ENCODE assay signal across 24 cellular contexts in the genomic region with DNA sequence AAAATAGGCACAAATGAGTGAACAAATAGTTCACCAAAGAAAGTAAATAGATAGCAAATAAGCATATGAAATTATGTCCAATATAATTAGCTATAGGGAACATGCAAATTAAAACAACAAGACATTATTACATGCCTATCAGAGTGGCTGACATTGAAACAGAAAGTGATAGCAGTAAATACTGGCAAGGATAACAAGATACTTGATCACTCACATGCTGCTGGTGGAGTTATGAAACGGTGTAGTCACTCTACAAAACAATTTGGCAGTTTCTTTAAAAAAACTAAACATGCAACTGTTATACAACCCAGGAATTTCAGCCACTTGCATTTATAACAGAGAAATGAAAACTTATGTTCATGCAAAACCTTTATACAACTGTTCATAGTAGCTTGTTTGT.
DNase-seq lines count a peak whose midpoint lies in the region; ATAC-seq lines count a peak whose summit lies in the region.
"Had no signal": no experiment of that assay in that cellular context is flagged by ENCODE, and none has a peak within 500 bp of the region (broad histone marks: within the 10 kb centered on the region; RNA-seq: fewer than 3 reads in every experiment).

No MANE protein-coding gene starts in this region.

- H3K4me3 Mint-ChIP-seq in naive thymus-derived CD4-positive, alpha-beta T cell = no peak overlapping the region
- H3K4me3 Mint-ChIP-seq: activated CD4-positive, alpha-beta T cell treated with anti-CD3 and anti-CD28 coated beads, Interleukin-2, amount 10 ng/mL, durations not matched to agents 24 days and 14 days; HFFc6; neural progenitor cell; type B pancreatic cell had no signal

- intact Hi-C loops in naive thymus-derived CD4-positive, alpha-beta T cell (cut with micrococcal nuclease) = no loop called here

- peaks cover 0 to 2% (median 0%) of the 10 kb centered on the region in 5 donors for H3K36me3 Mint-ChIP-seq in naive thymus-derived CD4-positive, alpha-beta T cell
- H3K36me3 Mint-ChIP-seq: neural progenitor cell, type B pancreatic cell had no signal

- no peaks in the 10 kb centered on the region for H3K36me3 ChIP-seq in naive thymus-derived CD4-positive, alpha-beta T cell (ENCODE audit: control insufficient read depth in 2 of 3, insufficient read depth in 3 of 3, low read length in 3 of 3)
- H3K36me3 ChIP-seq: heart left ventricle, neural progenitor cell, spleen, stomach had no signal

- POLR2A ChIA-PET in naive thymus-derived CD4-positive, alpha-beta T cell (lab: Charles Lee) = no interaction called here

- H3K27ac ChIP-seq in naive thymus-derived CD4-positive, alpha-beta T cell (ENCODE audit: low read depth, low read length) = no peak overlapping the region
- H3K27ac ChIP-seq: body of pancreas, heart left ventricle, KMS-11, neural progenitor cell, spleen, stomach had no signal

- H3K4me3 ChIP-seq in naive thymus-derived CD4-positive, alpha-beta T cell (ENCODE audit: low read length) = no peak overlapping the region
- H3K4me3 ChIP-seq: body of pancreas, heart left ventricle, neural progenitor cell, spleen, stomach had no signal

- H3K27me3 Mint-ChIP-seq in naive thymus-derived CD4-positive, alpha-beta T cell = peaks cover 0 to 15% (median 0%) of the 10 kb centered on the region in 5 donors
- H3K27me3 Mint-ChIP-seq: type B pancreatic cell had no signal

- H3K4me1 Mint-ChIP-seq in naive thymus-derived CD4-positive, alpha-beta T cell = peaks cover 0 to 9% (median 0%) of the 10 kb centered on the region in 7 donors
- H3K4me1 Mint-ChIP-seq: neural progenitor cell had no signal

- no peak for DNase-seq in naive thymus-derived CD4-positive, alpha-beta T cell
- DNase-seq in T-helper 9 cell = no peak
- DNase-seq in retina = no peak
- no peak for DNase-seq in activated CD4-positive, alpha-beta T cell treated with anti-CD3 and anti-CD28 coated beads, Interleukin-2, amount 50 U/mL, for 48 hours
- DNase-seq: activated CD4-positive, alpha-beta T cell treated with anti-CD3 and anti-CD28 coated beads, Interleukin-2, amount 10 ng/mL, durations not matched to agents 24 days and 14 days; activated CD8-positive, alpha-beta memory T cell treated with anti-CD3 and anti-CD28 coated beads, Interleukin-2, amount 50 U/mL, for 4 hours; activated effector memory CD4-positive, alpha-beta T cell treated with Interleukin-2 at 50 U/mL for 16 hours; body of pancreas; DMS79 treated with DMSO at 0.1 percent for 48 hours; effector CD8-positive, alpha-beta T cell; heart left ventricle; HFFc6; NCI-H1048; NCI-H1930; NCI-H2227 treated with DMSO at 0.1 percent for 48 hours; PC-3; spleen; stomach had no signal

- H3K27me3 ChIP-seq in naive thymus-derived CD4-positive, alpha-beta T cell (ENCODE audit: control insufficient read depth in 2 of 2, insufficient read depth in 2 of 2, low read length in 2 of 2) = no peaks in the 10 kb centered on the region
- H3K27me3 ChIP-seq: body of pancreas, heart left ventricle, neural progenitor cell, spleen, stomach had no signal

- no peak overlapping the region for H3K27ac Mint-ChIP-seq in naive thymus-derived CD4-positive, alpha-beta T cell
- H3K27ac Mint-ChIP-seq: activated CD4-positive, alpha-beta T cell treated with anti-CD3 and anti-CD28 coated beads, Interleukin-2, amount 10 ng/mL, durations not matched to agents 24 days and 14 days; HFFc6; neural progenitor cell; type B pancreatic cell had no signal

- H3K9me3 Mint-ChIP-seq in naive thymus-derived CD4-positive, alpha-beta T cell = peaks cover 0 to 10% (median 2%) of the 10 kb centered on the region in 11 donors
- H3K9me3 Mint-ChIP-seq: type B pancreatic cell had no signal

- CTCF ChIA-PET in naive thymus-derived CD4-positive, alpha-beta T cell (lab: Charles Lee) = interaction anchor here (0.6 kb wide), 1 partner anchor 109 kb away, joined by 3 read pairs; no protein-coding TSS in a partner anchor

- no peaks in the 10 kb centered on the region for H3K4me1 ChIP-seq in naive thymus-derived CD4-positive, alpha-beta T cell (ENCODE audit: control insufficient read depth in 2 of 2, insufficient read depth in 2 of 2, low read length in 2 of 2)
- H3K4me1 ChIP-seq: body of pancreas, heart left ventricle, neural progenitor cell, spleen, stomach had no signal

- no peaks in the 10 kb centered on the region for H3K9me3 ChIP-seq in naive thymus-derived CD4-positive, alpha-beta T cell (ENCODE audit: control insufficient read depth in 2 of 3, low read length in 3 of 3)
- H3K9me3 ChIP-seq: body of pancreas, stomach had no signal

- ATAC-seq in GM18519 (IDR thresholded peaks at IDR 0.05; ENCODE audit: low FRiP score, unreplicated experiment) (peak; percentile 64), GM21367 (IDR thresholded peaks at IDR 0.05; ENCODE audit: unreplicated experiment) (peak; percentile 62), HG03565 (IDR thresholded peaks at IDR 0.05; ENCODE audit: unreplicated experiment) (peak; percentile 69)
- ATAC-seq in naive thymus-derived CD4-positive, alpha-beta T cell = peak; percentile 18
- ATAC-seq: body of pancreas, heart left ventricle, PC-3 had no signal

Comparison
In these comparisons a context has a peak if more than half of its experiments do, and no peak if none do; other contexts are left out.
1. ATAC-seq: peak in every context shown above with its lines; median percentile 69 in HG03565; 64 in GM18519; 62 in GM21367; 18 in naive thymus-derived CD4-positive, alpha-beta T cell.